Comparison of ENCODE assay signal across 8 cellular contexts in genomic region chr16:67504190-67505021, GRCh38. TPM values are rescaled to one million over a fixed set of nuclear protein-coding genes. Genes with fewer than 3 reads are reported as not detected.
DNase-seq lines count a peak whose midpoint lies in the region; ATAC-seq and TF ChIP-seq lines count a peak whose summit lies in the region.
"Had no signal": no experiment of that assay in that cellular context is flagged by ENCODE, and none has a peak within 500 bp of the region (broad histone marks: within the 10 kb centered on the region; RNA-seq: fewer than 3 reads in every experiment).

No MANE protein-coding gene starts in this region.

- peak overlapping the region; percentile 3 for H3K4me3 Mint-ChIP-seq in T-helper 1 cell treated with Interleukin-12 subunit alpha and Interleukin-12 subunit beta and Interleukin-4 antibody, amounts not matched to agents 30 μg/mL and 1 μg/mL, for 36 hours
- H3K4me3 Mint-ChIP-seq in stimulated activated naive B cell treated with anti-CD40 and anti-IgM and Interleukin-4, amounts not matched to agents 10 μg/mL and 1 μg/mL and 100 μg/mL, for 72 hours: no peak overlapping the region

- peak overlapping the region; percentile 93 for H3K27ac Mint-ChIP-seq in T-helper 1 cell treated with Interleukin-12 subunit alpha and Interleukin-12 subunit beta and Interleukin-4 antibody, amounts not matched to agents 30 μg/mL and 1 μg/mL, for 36 hours
- peak overlapping the region; percentile 83 for H3K27ac Mint-ChIP-seq in stimulated activated naive B cell treated with anti-CD40 and anti-IgM and Interleukin-4, amounts not matched to agents 10 μg/mL and 1 μg/mL and 100 μg/mL, for 72 hours

- H3K9me3 Mint-ChIP-seq in T-helper 1 cell treated with Interleukin-12 subunit alpha and Interleukin-12 subunit beta and Interleukin-4 antibody, amounts not matched to agents 30 μg/mL and 1 μg/mL, for 36 hours: no peaks in the 10 kb centered on the region
- H3K9me3 Mint-ChIP-seq in stimulated activated naive B cell treated with anti-CD40 and anti-IgM and Interleukin-4, amounts not matched to agents 10 μg/mL and 1 μg/mL and 100 μg/mL, for 72 hours: no peaks in the 10 kb centered on the region

- H3K36me3 ChIP-seq in H7 (replicated peaks; ENCODE audit: control insufficient read depth, insufficient read depth, low read length): no peaks in the 10 kb centered on the region

- H3K36me3 Mint-ChIP-seq in T-helper 1 cell treated with Interleukin-12 subunit alpha and Interleukin-12 subunit beta and Interleukin-4 antibody, amounts not matched to agents 30 μg/mL and 1 μg/mL, for 36 hours (ENCODE audit: low read depth): peaks cover 9% of the 10 kb centered on the region
- H3K36me3 Mint-ChIP-seq in stimulated activated naive B cell treated with anti-CD40 and anti-IgM and Interleukin-4, amounts not matched to agents 10 μg/mL and 1 μg/mL and 100 μg/mL, for 72 hours: peaks cover 7 to 8% of the 10 kb centered on the region in 2 donors

- DNase-seq in H7 (peak; percentile 18), fibroblast of the aortic adventitia (ENCODE audit: low read depth) (peak; percentile 40), NCI-H2196 (lab: John Stamatoyannopoulos, UW; ENCODE audit: unreplicated experiment) (no peak), NCI-H2107 treated with DMSO at 0.1 percent for 48 hours (lab: John Stamatoyannopoulos, UW; ENCODE audit: unreplicated experiment) (no peak)
- DNase-seq in stimulated activated naive B cell treated with anti-CD40 and anti-IgM and Interleukin-4, amounts not matched to agents 10 μg/mL and 1 μg/mL and 100 μg/mL, for 72 hours: no peak

- ATAC-seq in stimulated activated naive B cell treated with anti-CD40 and anti-IgM and Interleukin-4, amounts not matched to agents 10 μg/mL and 1 μg/mL and 100 μg/mL, for 72 hours (replicated peaks): peak; percentile 72 to 79
- no peak for ATAC-seq in HG02870 (IDR thresholded peaks at IDR 0.05; ENCODE audit: unreplicated experiment)

- H3K27me3 Mint-ChIP-seq in T-helper 1 cell treated with Interleukin-12 subunit alpha and Interleukin-12 subunit beta and Interleukin-4 antibody, amounts not matched to agents 30 μg/mL and 1 μg/mL, for 36 hours (ENCODE audit: low read depth): no peaks in the 10 kb centered on the region
- H3K27me3 Mint-ChIP-seq in stimulated activated naive B cell treated with anti-CD40 and anti-IgM and Interleukin-4, amounts not matched to agents 10 μg/mL and 1 μg/mL and 100 μg/mL, for 72 hours: no peaks in the 10 kb centered on the region

- H3K4me3 ChIP-seq in H7 (ENCODE audit: insufficient read depth, low read depth, low read length): no peak overlapping the region
- H3K4me3 ChIP-seq in fibroblast of the aortic adventitia (ENCODE audit: low read depth, low read length): no peak overlapping the region
- H3K4me3 ChIP-seq: dorsolateral prefrontal cortex had no signal

- no peak for TF ChIP-seq CTCF in fibroblast of the aortic adventitia (IDR thresholded peaks at IDR 0.05; ENCODE audit: insufficient read depth, low read length)

- H3K27me3 ChIP-seq in H7 (ENCODE audit: control insufficient read depth, insufficient read depth, low read length): no peaks in the 10 kb centered on the region; the same call in none of the 2 replicates
- H3K27me3 ChIP-seq: dorsolateral prefrontal cortex had no signal

- peaks cover 25% of the 10 kb centered on the region for H3K4me1 Mint-ChIP-seq in T-helper 1 cell treated with Interleukin-12 subunit alpha and Interleukin-12 subunit beta and Interleukin-4 antibody, amounts not matched to agents 30 μg/mL and 1 μg/mL, for 36 hours (ENCODE audit: low read depth)
- peaks cover 28 to 43% of the 10 kb centered on the region in 2 donors for H3K4me1 Mint-ChIP-seq in stimulated activated naive B cell treated with anti-CD40 and anti-IgM and Interleukin-4, amounts not matched to agents 10 μg/mL and 1 μg/mL and 100 μg/mL, for 72 hours

RNA-seq across cellular contexts. Expression of gene AGRP, which starts 21.1 kb away (rescaled TPM):
- 1.1 TPM in 1 of 2 replicates, not detected in the other for total RNA-seq in H7 (2014; rRNA removed; shearing (Covaris generic))
- not detected in 2 replicates for total RNA-seq in fibroblast of the aortic adventitia (ENCODE audit: low replicate concordance)

RNA-seq across cellular contexts. Expression of gene ATP6V0D1, which starts 23.4 kb away (rescaled TPM):
- total RNA-seq in H7 (2014; rRNA removed; shearing (Covaris generic)): 58.4 and 76.9 TPM in 2 replicates
- total RNA-seq in fibroblast of the aortic adventitia (ENCODE audit: low replicate concordance): 47.8 and 114 TPM in 2 replicates

RNA-seq across cellular contexts. Expression of gene RIPOR1, which starts 24.2 kb away (rescaled TPM):
- 8.5 and 9.5 TPM in 2 replicates for total RNA-seq in H7 (2014; rRNA removed; shearing (Covaris generic))
- total RNA-seq in fibroblast of the aortic adventitia (ENCODE audit: low replicate concordance): 29.3 and 64.7 TPM in 2 replicates

RNA-seq across cellular contexts. Expression of gene CTCF, which starts 57.9 kb away (rescaled TPM):
- 35.7 and 42.9 TPM in 2 replicates for total RNA-seq in H7 (2014; rRNA removed; shearing (Covaris generic))
- total RNA-seq in fibroblast of the aortic adventitia (ENCODE audit: low replicate concordance): 22.1 and 34.3 TPM in 2 replicates

Comparison
In these comparisons a context has a peak if more than half of its experiments do, and no peak if none do; other contexts are left out.
1. DNase-seq: peak in H7 (single experiment) and fibroblast of the aortic adventitia (single experiment); none in stimulated activated naive B cell treated with anti-CD40 and anti-IgM and Interleukin-4, amounts not matched to agents 10 μg/mL and 1 μg/mL and 100 μg/mL, for 72 hours (single experiment), NCI-H2196 (single experiment) and NCI-H2107 treated with DMSO at 0.1 percent for 48 hours (single experiment).